Comparison of ENCODE assay signal across 8 cellular contexts in the genomic region with DNA sequence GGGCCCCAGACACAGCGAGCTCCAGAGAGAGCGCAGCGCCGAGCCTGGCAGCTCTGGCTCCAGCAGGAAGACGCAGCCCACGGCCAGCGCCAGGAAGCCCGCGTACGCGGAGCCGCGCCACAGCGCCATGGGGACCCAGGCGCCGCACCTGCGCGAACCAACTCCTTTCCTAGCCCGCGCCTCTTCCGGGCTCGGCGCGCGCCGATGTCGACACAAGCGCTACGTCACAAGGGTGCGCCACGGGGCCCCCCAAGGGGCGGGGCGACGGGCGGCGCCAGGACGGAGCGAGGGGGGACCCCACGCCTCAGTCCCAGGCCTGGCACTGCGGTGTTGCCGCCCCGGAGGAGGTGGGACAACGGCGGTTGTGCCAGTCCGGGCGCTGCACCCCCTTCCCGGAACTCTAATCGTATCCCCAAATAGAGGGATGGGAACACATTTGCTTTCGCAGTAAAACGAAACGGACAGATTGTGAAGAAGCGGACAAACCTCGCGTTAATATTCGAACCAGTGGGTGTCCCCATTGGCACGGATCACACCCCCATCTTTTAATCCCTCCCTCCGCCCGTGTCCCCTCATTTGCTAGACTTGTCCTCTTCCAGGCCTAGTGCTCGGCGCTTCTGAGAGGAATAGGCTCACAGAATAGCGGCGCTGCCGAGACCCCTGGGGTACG. TPM values are rescaled to one million over a fixed set of nuclear protein-coding genes. Genes with fewer than 3 reads are reported as not detected.
DNase-seq lines count a peak whose midpoint lies in the region; TF ChIP-seq lines count a peak whose summit lies in the region.

A gene (minus strand): TSS at position 196 of the 670 bp plus-strand sequence. CDS start 67 bp downstream, at position 129.

- no peak for TF ChIP-seq CTCF in GM20000 (IDR thresholded peaks at IDR 0.05; ENCODE audit: extremely low read depth, missing control alignments)

- DNase-seq in COLO668 (lab: John Stamatoyannopoulos, UW; ENCODE audit: unreplicated experiment) (peak; percentile 91), GM20000 (ENCODE audit: low spot score) (peak; percentile 98), HT-29 (ENCODE audit: low spot score) (peak; percentile 96), lung microvascular endothelial cell (ENCODE audit: low read depth in 2 of 2) (peak; percentile 95 to 96)
- DNase-seq in NK-92 treated with Interleukin-12 subunit alpha and Interleukin-12 subunit beta, amount 100 ng/mL, for 24 hours (lab: John Stamatoyannopoulos, UW), result peak; percentile 92
- peak; percentile 99 for DNase-seq in activated CD8-positive, alpha-beta memory T cell treated with anti-CD3 and anti-CD28 coated beads for 24 hours
- peak; percentile 93 for DNase-seq in effector CD4-positive, alpha-beta T cell
- peak; percentile 89 to 92 (median 91) for DNase-seq in stimulated activated CD4-positive, alpha-beta T cell treated with anti-CD3 and anti-CD28 coated beads, TNF-alpha, amount 100 ng/mL, for 4 hours (ENCODE audit: low read depth in 3 of 3)

RNA-seq across cellular contexts. Expression of the gene that starts here (rescaled TPM):
- 90.1 and 109 TPM in 2 replicates for total RNA-seq in HT-29 (2014; rRNA removed; shearing (Covaris generic))
- total RNA-seq in lung microvascular endothelial cell, result 25.9 and 39.7 TPM in 2 replicates

Comparison
In these comparisons a context has a peak if more than half of its experiments do, and no peak if none do; other contexts are left out.
1. Peak in every context shown above with its lines: DNase-seq.